Comparison of ENCODE assay signal across 25 cellular contexts in the genomic region with DNA sequence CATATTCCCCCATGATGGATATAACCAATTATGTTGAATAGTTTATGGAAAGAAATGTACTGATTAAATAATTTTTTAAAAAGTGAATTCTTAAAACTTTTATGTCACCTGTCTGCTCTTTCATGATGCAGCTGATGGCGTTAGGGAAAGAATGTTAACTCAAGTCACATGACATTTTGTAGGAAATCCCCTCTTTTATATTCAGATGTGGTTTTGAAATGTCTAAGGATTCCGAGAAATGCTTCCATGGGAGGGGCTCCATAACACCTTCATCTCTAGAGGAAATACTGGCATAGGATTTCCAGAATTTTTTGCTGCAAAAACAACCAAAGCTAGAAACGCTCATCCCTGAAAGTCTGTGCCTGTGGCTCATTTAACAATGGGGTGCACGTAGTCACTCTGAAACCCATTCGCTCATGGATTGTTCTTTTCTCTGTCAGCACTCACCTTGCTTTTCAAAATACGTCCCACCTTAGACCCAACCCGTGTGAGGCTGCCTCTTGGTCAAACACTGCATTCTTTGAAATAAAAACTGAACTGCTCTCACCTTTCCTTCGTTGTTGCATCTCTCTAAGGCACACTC.
DNase-seq lines count a peak whose midpoint lies in the region; ATAC-seq lines count a peak whose summit lies in the region.
"Had no signal": no experiment of that assay in that cellular context is flagged by ENCODE, and none has a peak within 500 bp of the region (broad histone marks: within the 10 kb centered on the region; RNA-seq: fewer than 3 reads in every experiment).

No MANE protein-coding gene starts in this region.

- H3K9me3 Mint-ChIP-seq in activated naive CD4-positive, alpha-beta T cell treated with anti-CD3 and anti-CD28 coated beads for 36 hours = peaks cover 11% of the 10 kb centered on the region
- peaks cover 4 to 10% (median 7%) of the 10 kb centered on the region in 3 donors for H3K9me3 Mint-ChIP-seq in T-cell

- ATAC-seq in T-cell (replicated peaks in 1 of 4) (peak in 2 of 4 experiments; percentile 23 to 90), GM21576 (IDR thresholded peaks at IDR 0.05; ENCODE audit: unreplicated experiment) (no peak), HG02678 (IDR thresholded peaks at IDR 0.05; ENCODE audit: unreplicated experiment) (no peak)
- ATAC-seq: gastrocnemius medialis, HCT116, HepG2, left lung, SK-N-SH treated with all-trans-retinoic acid at 6 μM for 48 hours had no signal

- peak; percentile 35 for DNase-seq in activated naive CD4-positive, alpha-beta T cell treated with anti-CD3 and anti-CD28 coated beads for 36 hours
- no peak for DNase-seq in activated naive CD4-positive, alpha-beta T cell (lab: John Stamatoyannopoulos, UW)
- DNase-seq in T-cell = no peak
- peak; percentile 60 for DNase-seq in astrocyte of the hippocampus (ENCODE audit: low read depth, low spot score)
- DNase-seq: activated effector memory CD4-positive, alpha-beta T cell treated with Interleukin-2 at 50 U/mL for 16 hours; anterior cingulate cortex; EL; gastrocnemius medialis; hypothalamus; left lung; naive B cell; NCI-H1105 treated with DMSO at 0.1 percent for 48 hours; NCI-H2081; NCI-H82; retina; small intestine; stimulated activated CD4-positive, alpha-beta T cell treated with anti-CD3 and anti-CD28 coated beads, Interleukin-1b, Interleukin-23, amount 100 ng/mL, for 48 hours had no signal

- H3K4me3 Mint-ChIP-seq in activated naive CD4-positive, alpha-beta T cell treated with anti-CD3 and anti-CD28 coated beads for 36 hours = no peak overlapping the region
- H3K4me3 Mint-ChIP-seq in T-cell = peak overlapping the region; percentile 11 to 58 (median 17)
- H3K4me3 Mint-ChIP-seq: naive B cell had no signal

- H3K4me1 ChIP-seq in thymus (ENCODE audit: control insufficient read depth, insufficient read depth, low read length) = no peaks in the 10 kb centered on the region
- H3K4me1 ChIP-seq: gastrocnemius medialis, left lung had no signal

- no peak overlapping the region for H3K4me3 ChIP-seq in thymus (ENCODE audit: low read length)
- H3K4me3 ChIP-seq: gastrocnemius medialis, left lung had no signal

- no peaks in the 10 kb centered on the region for H3K36me3 ChIP-seq in thymus (ENCODE audit: control insufficient read depth, insufficient read depth)
- H3K36me3 ChIP-seq: gastrocnemius medialis, left lung had no signal

- intact Hi-C loops in activated naive CD4-positive, alpha-beta T cell treated with anti-CD3 and anti-CD28 coated beads for 36 hours (cut with micrococcal nuclease) = loop anchor here (1.0 to 5.0 kb wide), 4 partner anchors 43 to 143 kb away; no protein-coding TSS in a partner anchor

- H3K27me3 Mint-ChIP-seq in activated naive CD4-positive, alpha-beta T cell treated with anti-CD3 and anti-CD28 coated beads for 36 hours (ENCODE audit: low read depth) = no peaks in the 10 kb centered on the region
- peaks cover 0 to 2% of the 10 kb centered on the region in 2 donors for H3K27me3 Mint-ChIP-seq in T-cell

- no peaks in the 10 kb centered on the region for H3K27me3 ChIP-seq in thymus (ENCODE audit: control insufficient read depth, insufficient read depth)
- H3K27me3 ChIP-seq: gastrocnemius medialis, left lung had no signal

- peak overlapping the region; percentile 41 for H3K27ac Mint-ChIP-seq in activated naive CD4-positive, alpha-beta T cell treated with anti-CD3 and anti-CD28 coated beads for 36 hours
- H3K27ac Mint-ChIP-seq in T-cell = peak overlapping the region; percentile 12 to 46
- H3K27ac Mint-ChIP-seq: naive B cell had no signal

- CTCF ChIA-PET in activated naive CD4-positive, alpha-beta T cell treated with anti-CD3 and anti-CD28 coated beads for 36 hours (lab: Charles Lee) = interaction anchor here (0.6 to 1.1 kb wide), 2 partner anchors 12 to 67 kb away, joined by 3 to 4 read pairs; no protein-coding TSS in a partner anchor
- CTCF ChIA-PET in T-cell (lab: Charles Lee) = no interaction called here

- H3K27ac ChIP-seq in thymus (ENCODE audit: low read depth) = peak overlapping the region; percentile 5
- H3K27ac ChIP-seq: C4-2B, gastrocnemius medialis, HL-60, left lung had no signal

- POLR2A ChIA-PET in T-cell (lab: Charles Lee) = interaction anchor here in 1 of 2 donors (0.6 kb wide), 1 partner anchor 9 kb away, joined by 3 read pairs; no protein-coding TSS in a partner anchor

- H3K9me3 ChIP-seq in thymus (ENCODE audit: control insufficient read depth) = no peaks in the 10 kb centered on the region
- H3K9me3 ChIP-seq: gastrocnemius medialis, left lung had no signal

- WGBS in thymus = 60% methylated on average over 8 of the region's 8 CpGs

- peaks cover 25% of the 10 kb centered on the region for H3K4me1 Mint-ChIP-seq in activated naive CD4-positive, alpha-beta T cell treated with anti-CD3 and anti-CD28 coated beads for 36 hours (ENCODE audit: low read depth)
- H3K4me1 Mint-ChIP-seq in T-cell = peaks cover 18 to 27% (median 21%) of the 10 kb centered on the region in 3 donors
- H3K4me1 Mint-ChIP-seq: naive B cell had no signal

- H3K36me3 Mint-ChIP-seq in activated naive CD4-positive, alpha-beta T cell treated with anti-CD3 and anti-CD28 coated beads for 36 hours (ENCODE audit: low read depth) = peaks cover 4% of the 10 kb centered on the region
- no peaks in the 10 kb centered on the region for H3K36me3 Mint-ChIP-seq in T-cell
- H3K36me3 Mint-ChIP-seq: naive B cell had no signal

Comparison
In these comparisons a context has a peak if more than half of its experiments do, and no peak if none do; other contexts are left out.
1. DNase-seq: peak in activated naive CD4-positive, alpha-beta T cell treated with anti-CD3 and anti-CD28 coated beads for 36 hours (single experiment) and astrocyte of the hippocampus (single experiment); none in activated naive CD4-positive, alpha-beta T cell (0 of 4) and T-cell (0 of 34).